18 cellular contexts compared by ENCODE assay signal in the genomic region with DNA sequence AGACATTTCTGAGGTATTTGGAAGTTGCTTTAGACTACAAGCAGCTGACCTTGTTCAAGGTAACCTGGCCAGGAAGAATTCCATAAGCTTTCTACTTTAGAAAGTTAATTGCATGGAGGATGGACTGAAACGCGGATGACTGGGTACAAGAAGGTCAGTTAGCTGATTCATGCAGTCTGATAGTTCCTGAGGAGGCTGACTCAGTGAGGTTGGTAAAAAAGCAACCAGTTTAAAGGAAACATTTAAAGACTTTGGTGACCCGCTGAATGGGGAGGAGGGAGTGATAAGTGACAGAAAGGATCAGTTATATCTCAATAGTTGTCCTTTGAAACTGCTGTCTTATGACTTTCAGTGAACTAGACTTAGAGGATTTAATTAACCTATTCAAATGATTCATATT.
DNase-seq lines count a peak whose midpoint lies in the region; ATAC-seq and TF ChIP-seq lines count a peak whose summit lies in the region.
"Had no signal": no experiment of that assay in that cellular context is flagged by ENCODE, and none has a peak within 500 bp of the region (broad histone marks: within the 10 kb centered on the region; RNA-seq: fewer than 3 reads in every experiment).

No MANE protein-coding gene starts in this region.

- H3K27ac Mint-ChIP-seq in stimulated activated memory B cell treated with anti-CD40 and anti-IgM and Interleukin-4, amounts not matched to agents 10 μg/mL and 1 μg/mL and 100 μg/mL, for 72 hours: no peak overlapping the region
- H3K27ac Mint-ChIP-seq: CD4-positive, CD25-positive, alpha-beta regulatory T cell had no signal

- no peaks in the 10 kb centered on the region for H4K20me1 ChIP-seq in PC-3 (ENCODE audit: low read length)
- H4K20me1 ChIP-seq in mammary epithelial cell (ENCODE audit: insufficient read depth, low read length): no peaks in the 10 kb centered on the region

- H3K79me2 ChIP-seq in PC-3 (ENCODE audit: low read length): no peaks in the 10 kb centered on the region
- H3K79me2 ChIP-seq in mammary epithelial cell (ENCODE audit: insufficient read depth, low read length): no peaks in the 10 kb centered on the region

- WGBS in mammary epithelial cell (ENCODE audit: low coverage, missing lambda C conversion rate): 40% methylated on average over 3 of the region's 3 CpGs

- dilution Hi-C loops in mammary epithelial cell (cut with HindIII; ENCODE audit: low sequenced_read_pairs): no loop called here

- H3K9ac ChIP-seq in PC-3 (ENCODE audit: low read length): no peak overlapping the region
- H3K9ac ChIP-seq in mammary epithelial cell (ENCODE audit: insufficient read depth, low read length): no peak overlapping the region

- POLR2A ChIA-PET in PC-3 (lab: Charles Lee; ENCODE audit: unreplicated experiment): no interaction called here

- no peaks in the 10 kb centered on the region for H3K27me3 Mint-ChIP-seq in stimulated activated memory B cell treated with anti-CD40 and anti-IgM and Interleukin-4, amounts not matched to agents 10 μg/mL and 1 μg/mL and 100 μg/mL, for 72 hours
- H3K27me3 Mint-ChIP-seq: CD4-positive, CD25-positive, alpha-beta regulatory T cell had no signal

- no peak overlapping the region for H3K4me3 Mint-ChIP-seq in stimulated activated memory B cell treated with anti-CD40 and anti-IgM and Interleukin-4, amounts not matched to agents 10 μg/mL and 1 μg/mL and 100 μg/mL, for 72 hours
- H3K4me3 Mint-ChIP-seq: CD4-positive, CD25-positive, alpha-beta regulatory T cell had no signal

- H3K27me3 ChIP-seq in PC-3 (ENCODE audit: low read length): no peaks in the 10 kb centered on the region
- H3K27me3 ChIP-seq in mammary epithelial cell (ENCODE audit: insufficient read depth, low read length): no peaks in the 10 kb centered on the region
- H3K27me3 ChIP-seq: right lobe of liver had no signal

- TF ChIP-seq CTCF in PC-3 (conservative IDR thresholded peaks at IDR 0.05; ENCODE audit: low read depth, low read length): no peak
- TF ChIP-seq CTCF in mammary epithelial cell (conservative IDR thresholded peaks at IDR 0.05 in 1 of 2, IDR thresholded peaks at IDR 0.05 in 1 of 2; ENCODE audit: extremely low read depth in 1 of 2, insufficient read depth in 1 of 2, low read depth in 1 of 2, low read length in 2 of 2): no peak

- intact Hi-C loops in PC-3 (cut with micrococcal nuclease): no loop called here
- intact Hi-C loops in mammary epithelial cell (cut with micrococcal nuclease): no loop called here

- in situ Hi-C loops in Caki2 (cut with HindIII; ENCODE audit: low pct_unique_long_range_greater_than_20kb, low sequenced_read_pairs): no loop called here
- in situ Hi-C loops in mammary epithelial cell (cut with MboI; ENCODE audit: low sequenced_read_pairs in 2 of 2): no loop called here

- peak; percentile 72 for ATAC-seq in PC-3
- no peak for ATAC-seq in HG02588 (IDR thresholded peaks at IDR 0.05; ENCODE audit: unreplicated experiment)
- no peak for ATAC-seq in stimulated activated memory B cell treated with anti-CD40 and anti-IgM and Interleukin-4, amounts not matched to agents 10 μg/mL and 1 μg/mL and 100 μg/mL, for 72 hours
- ATAC-seq: right lobe of liver; stimulated activated naive CD8-positive, alpha-beta T cell treated with anti-CD3 and anti-CD28 coated beads, Interleukin-15, Interleukin-2, amounts not matched to agents 100 U/mL and 50 U/mL, for 24 hours had no signal

- H3K9me3 ChIP-seq in PC-3 (ENCODE audit: low read length) (no peaks in the 10 kb centered on the region), mammary epithelial cell (replicated peaks; ENCODE audit: insufficient read depth, low read length) (peaks cover 6% of the 10 kb centered on the region)
- H3K9me3 ChIP-seq: right lobe of liver had no signal

- H3K27ac ChIP-seq in PC-3 (ENCODE audit: low read length): no peak overlapping the region
- no peak overlapping the region for H3K27ac ChIP-seq in mammary epithelial cell (ENCODE audit: insufficient read depth, low read depth, low read length)
- H3K27ac ChIP-seq: left ventricle myocardium inferior, right lobe of liver had no signal

- H3K4me2 ChIP-seq in PC-3 (ENCODE audit: low read length): no peak overlapping the region
- no peak overlapping the region for H3K4me2 ChIP-seq in mammary epithelial cell (ENCODE audit: insufficient read depth, low read depth, low read length)

- peaks cover 22% of the 10 kb centered on the region; the same call in 1 of the 2 replicates for H3K4me1 ChIP-seq in PC-3 (ENCODE audit: insufficient read depth, low read length)
- H3K4me1 ChIP-seq in mammary epithelial cell (ENCODE audit: insufficient read depth, low read length): no peaks in the 10 kb centered on the region
- H3K4me1 ChIP-seq: left ventricle myocardium inferior, right lobe of liver had no signal

- H3K9me3 Mint-ChIP-seq in stimulated activated memory B cell treated with anti-CD40 and anti-IgM and Interleukin-4, amounts not matched to agents 10 μg/mL and 1 μg/mL and 100 μg/mL, for 72 hours: no peaks in the 10 kb centered on the region

- no TSS peak for BruUV-seq in PC-3 (replicated peaks; lab: Mats Ljungman, UMichigan)
- no TSS peak for BruUV-seq in mammary epithelial cell (replicated peaks; lab: Mats Ljungman, UMichigan)

- H3F3A ChIP-seq in PC-3 (ENCODE audit: low read length, unreplicated experiment): no peaks in the 10 kb centered on the region

- H3K4me3 ChIP-seq in PC-3 (ENCODE audit: low read length): no peak overlapping the region
- no peak overlapping the region for H3K4me3 ChIP-seq in mammary epithelial cell (replicated peaks in 1 of 3; ENCODE audit: insufficient read depth in 1 of 3, low read depth in 2 of 3, low read length in 3 of 3)
- H3K4me3 ChIP-seq: left ventricle myocardium inferior, right lobe of liver had no signal

- no peaks in the 10 kb centered on the region for H3K9me2 ChIP-seq in PC-3 (replicated peaks; ENCODE audit: low read length)

- H3K36me3 ChIP-seq in PC-3 (ENCODE audit: low read depth, low read length) (no peaks in the 10 kb centered on the region), mammary epithelial cell (ENCODE audit: insufficient read depth, low read length) (no peaks in the 10 kb centered on the region)
- H3K36me3 ChIP-seq: left ventricle myocardium inferior, right lobe of liver had no signal

- CTCF ChIA-PET in PC-3 (lab: Charles Lee): no interaction called here
- CTCF ChIA-PET in mammary epithelial cell (lab: Charles Lee; ENCODE audit: low non-redundant PET): no interaction called here

- DNase-seq in Caki2 (ENCODE audit: low read depth): peak; percentile 70
- peak; percentile 59 for DNase-seq in PC-3
- DNase-seq in mammary epithelial cell: peak; percentile 35
- peak; percentile 86 for DNase-seq in kidney tubule cell (ENCODE audit: low spot score)
- no peak for DNase-seq in NCI-H2081 treated with DMSO at 0.1 percent for 48 hours (lab: John Stamatoyannopoulos, UW)
- DNase-seq in NCI-H446 (lab: John Stamatoyannopoulos, UW): no peak
- DNase-seq: activated CD4-positive, CD25-positive, alpha-beta regulatory T cell treated with anti-CD3 and anti-CD28 coated beads, Interleukin-2, amount 50 U/mL, for 72 hours; CD4-positive, CD25-positive, alpha-beta regulatory T cell; DMS79; IMR-90; left ventricle myocardium inferior; MV-4-11; NCI-H187 treated with DMSO at 0.1 percent for 48 hours; right lobe of liver; stimulated activated naive CD8-positive, alpha-beta T cell treated with anti-CD3 and anti-CD28 coated beads, Interleukin-15, Interleukin-2, amounts not matched to agents 100 U/mL and 50 U/mL, for 24 hours; trophoblast cell had no signal

- H3K4me1 Mint-ChIP-seq in stimulated activated memory B cell treated with anti-CD40 and anti-IgM and Interleukin-4, amounts not matched to agents 10 μg/mL and 1 μg/mL and 100 μg/mL, for 72 hours: no peaks in the 10 kb centered on the region
- H3K4me1 Mint-ChIP-seq: CD4-positive, CD25-positive, alpha-beta regulatory T cell had no signal

- H2AFZ ChIP-seq in PC-3 (ENCODE audit: low read length): no peak overlapping the region
- H2AFZ ChIP-seq in mammary epithelial cell (ENCODE audit: low read depth, low read length): no peak overlapping the region

- no peaks in the 10 kb centered on the region for H3K36me3 Mint-ChIP-seq in stimulated activated memory B cell treated with anti-CD40 and anti-IgM and Interleukin-4, amounts not matched to agents 10 μg/mL and 1 μg/mL and 100 μg/mL, for 72 hours
- H3K36me3 Mint-ChIP-seq: CD4-positive, CD25-positive, alpha-beta regulatory T cell had no signal

Comparison
In these comparisons a context has a peak if more than half of its experiments do, and no peak if none do; other contexts are left out.
1. DNase-seq: peak in Caki2 (single experiment), PC-3 (single experiment), mammary epithelial cell (single experiment) and kidney tubule cell (single experiment); none in NCI-H2081 treated with DMSO at 0.1 percent for 48 hours (single experiment) and NCI-H446 (0 of 2).